In the genomic region with DNA sequence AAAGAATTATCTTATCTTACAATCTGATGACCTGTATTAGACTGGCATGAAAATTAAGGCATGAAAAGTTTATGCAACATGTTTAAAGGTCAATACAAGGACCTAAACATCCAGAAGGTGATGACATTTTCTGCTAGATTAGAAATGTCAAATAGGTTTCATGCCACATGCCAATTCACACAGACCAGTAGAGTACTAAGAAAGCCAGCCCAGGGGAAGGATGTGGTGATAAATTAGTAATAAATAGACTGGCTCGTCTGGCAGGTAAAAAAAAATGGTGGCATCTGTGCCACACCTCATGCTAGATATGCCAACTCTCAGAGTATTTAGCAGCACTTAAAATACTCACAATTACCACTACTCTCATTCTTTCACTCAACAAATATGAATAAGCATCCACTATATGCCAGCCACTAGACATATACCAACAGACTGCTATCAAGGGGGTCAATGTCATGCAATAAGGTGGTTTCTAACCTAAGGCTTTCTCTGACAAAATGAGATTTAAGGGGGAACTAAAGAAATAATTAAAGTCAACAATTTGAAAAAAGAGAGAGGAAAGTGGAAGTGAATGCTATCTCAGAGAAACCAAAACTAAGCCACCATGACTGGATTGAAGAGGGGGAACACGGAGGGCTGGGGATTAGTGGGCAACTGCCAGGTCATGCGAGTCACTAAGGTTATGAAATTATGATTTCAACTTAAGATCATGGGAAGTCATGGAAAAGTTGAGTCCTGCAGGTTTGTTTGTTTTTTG, we compare ENCODE assay signal across 8 cellular contexts.
DNase-seq lines count a peak whose midpoint lies in the region; ATAC-seq and TF ChIP-seq lines count a peak whose summit lies in the region.

No MANE protein-coding gene starts in this region.

- no peak overlapping the region for H3K4me3 ChIP-seq in neural progenitor cell

- H3K4me1 ChIP-seq in neural progenitor cell, result peaks cover 7% of the 10 kb centered on the region

- no peaks in the 10 kb centered on the region for H3K27me3 Mint-ChIP-seq in T-helper 1 cell treated with Interleukin-12 subunit alpha and Interleukin-12 subunit beta and Interleukin-4 antibody, amounts not matched to agents 30 μg/mL and 1 μg/mL, for 36 hours (ENCODE audit: low read depth)
- H3K27me3 Mint-ChIP-seq in neural progenitor cell (ENCODE audit: insufficient read depth, low read depth), result no peaks in the 10 kb centered on the region

- H2AFZ ChIP-seq in neural progenitor cell (replicated peaks), result no peak overlapping the region

- DNase-seq in stimulated activated CD4-positive, alpha-beta T cell treated with anti-CD3 and anti-CD28 coated beads, Interleukin-12 subunit alpha, Interleukin-12 subunit beta, amount 100 ng/mL, for 4 hours, result peak; percentile 29
- no peak for DNase-seq in cerebellar cortex (ENCODE audit: low spot score)
- no peak for DNase-seq in neural progenitor cell (ENCODE audit: low spot score)
- no peak for DNase-seq in NCI-H748 (lab: John Stamatoyannopoulos, UW; ENCODE audit: unreplicated experiment)
- DNase-seq in iPS-NIHi11 (ENCODE audit: low spot score), result no peak

- no peaks in the 10 kb centered on the region for H3K79me2 ChIP-seq in neural progenitor cell (ENCODE audit: low read depth)

- H3K9ac ChIP-seq in neural progenitor cell, result no peak overlapping the region

- H3K27ac Mint-ChIP-seq in T-helper 1 cell treated with Interleukin-12 subunit alpha and Interleukin-12 subunit beta and Interleukin-4 antibody, amounts not matched to agents 30 μg/mL and 1 μg/mL, for 36 hours, result peak overlapping the region; percentile 63
- no peak overlapping the region for H3K27ac Mint-ChIP-seq in neural progenitor cell

- H4K20me1 ChIP-seq in neural progenitor cell (ENCODE audit: low read depth), result no peaks in the 10 kb centered on the region

- H3K4me2 ChIP-seq in neural progenitor cell, result no peak overlapping the region

- H3K27me3 ChIP-seq in neural progenitor cell, result no peaks in the 10 kb centered on the region

- H3K9me3 Mint-ChIP-seq in T-helper 1 cell treated with Interleukin-12 subunit alpha and Interleukin-12 subunit beta and Interleukin-4 antibody, amounts not matched to agents 30 μg/mL and 1 μg/mL, for 36 hours, result peaks cover 5% of the 10 kb centered on the region
- H3K9me3 Mint-ChIP-seq in neural progenitor cell, result no peaks in the 10 kb centered on the region

- H3K36me3 Mint-ChIP-seq in T-helper 1 cell treated with Interleukin-12 subunit alpha and Interleukin-12 subunit beta and Interleukin-4 antibody, amounts not matched to agents 30 μg/mL and 1 μg/mL, for 36 hours (ENCODE audit: low read depth), result peaks cover 9% of the 10 kb centered on the region
- H3K36me3 Mint-ChIP-seq in neural progenitor cell, result no peaks in the 10 kb centered on the region

- peaks cover 57% of the 10 kb centered on the region for H3K4me1 Mint-ChIP-seq in T-helper 1 cell treated with Interleukin-12 subunit alpha and Interleukin-12 subunit beta and Interleukin-4 antibody, amounts not matched to agents 30 μg/mL and 1 μg/mL, for 36 hours (ENCODE audit: low read depth)
- peaks cover 11% of the 10 kb centered on the region for H3K4me1 Mint-ChIP-seq in neural progenitor cell

- no peaks in the 10 kb centered on the region for H3F3A ChIP-seq in neural progenitor cell (ENCODE audit: low read depth)

- peak overlapping the region; percentile 3 for H3K4me3 Mint-ChIP-seq in T-helper 1 cell treated with Interleukin-12 subunit alpha and Interleukin-12 subunit beta and Interleukin-4 antibody, amounts not matched to agents 30 μg/mL and 1 μg/mL, for 36 hours
- no peak overlapping the region for H3K4me3 Mint-ChIP-seq in neural progenitor cell

- H3K9me3 ChIP-seq in neural progenitor cell (ENCODE audit: low read depth), result no peaks in the 10 kb centered on the region

- H3K27ac ChIP-seq in neural progenitor cell, result no peak overlapping the region

- ATAC-seq in GM19324 (IDR thresholded peaks at IDR 0.05; ENCODE audit: low FRiP score, unreplicated experiment), result peak; percentile 37
- peak; percentile 54 for ATAC-seq in HG02885 (IDR thresholded peaks at IDR 0.05; ENCODE audit: poor library complexity, unreplicated experiment)

- H3K36me3 ChIP-seq in neural progenitor cell, result no peaks in the 10 kb centered on the region

- TF ChIP-seq CTCF in neural progenitor cell (IDR thresholded peaks at IDR 0.05), result no peak
